15 cellular contexts compared by ENCODE assay signal in genomic region chr13:100828226-100828625, GRCh38.
DNase-seq lines count a peak whose midpoint lies in the region; ATAC-seq, FAIRE-seq and TF ChIP-seq lines count a peak whose summit lies in the region.
"Had no signal": no experiment of that assay in that cellular context is flagged by ENCODE, and none has a peak within 500 bp of the region (broad histone marks: within the 10 kb centered on the region; RNA-seq: fewer than 3 reads in every experiment).

No MANE protein-coding gene starts in this region.

- no peaks in the 10 kb centered on the region for H3K4me1 Mint-ChIP-seq in natural killer cell treated with Interleukin-12 subunit alpha and Interleukin-12 subunit beta and Interleukin-15 and Interleukin-18, amount 100 ng/mL, for 72 hours (ENCODE audit: low read depth in 2 of 2)
- H3K4me1 Mint-ChIP-seq: T-helper 17 cell had no signal

- no peak overlapping the region for H2BK120ac ChIP-seq in IMR-90 (ENCODE audit: low read depth, low read length)

- CTCF ChIA-PET in A549 (lab: Yijun Ruan, JAX) = no interaction called here
- CTCF ChIA-PET in IMR-90 (lab: Yijun Ruan, JAX) = interaction anchor here (1.1 kb wide), 1 partner anchor 69 kb away, joined by 3 read pairs; no protein-coding TSS in a partner anchor
- CTCF ChIA-PET in SK-N-SH (lab: Yijun Ruan, JAX) = interaction anchor here (0.8 to 2.3 kb wide), 5 partner anchors 8 to 112 kb away, joined by 3 to 10 read pairs (median 3); no protein-coding TSS in a partner anchor

- intact Hi-C loops in IMR-90 (cut with micrococcal nuclease) = no loop called here

- DNase-seq in A549 (ENCODE audit: low read depth in 1 of 2, low spot score in 1 of 2) = no peak
- no peak for DNase-seq in IMR-90
- DNase-seq in SK-N-SH = peak; percentile 28
- DNase-seq in iPS DF 6.9 (ENCODE audit: low read depth, low spot score) = peak; percentile 13
- DNase-seq in cerebellar nuclear complex (lab: John Stamatoyannopoulos, UW) = no peak
- no peak for DNase-seq in natural killer cell treated with Interleukin-12 subunit alpha and Interleukin-12 subunit beta and Interleukin-15 and Interleukin-18, amount 100 ng/mL, for 72 hours (ENCODE audit: low spot score)
- DNase-seq: Karpas-422; left ventricle myocardium inferior; NCI-H774; posterior cingulate gyrus; stimulated activated CD4-positive, alpha-beta T cell treated with anti-CD3 and anti-CD28 coated beads, Interleukin-4, amount 100 ng/mL, for 1 hour; stomach; T-helper 17 cell had no signal

- no peak overlapping the region for H2BK5ac ChIP-seq in IMR-90 (ENCODE audit: low read depth, low read length, poor library complexity, severe bottlenecking)

- no peak overlapping the region for H2AFZ ChIP-seq in IMR-90 (replicated peaks; ENCODE audit: low read length, poor library complexity)
- no peak overlapping the region for H2AFZ ChIP-seq in SK-N-SH (ENCODE audit: low read depth)

- H3F3A ChIP-seq in SK-N-SH (replicated peaks; ENCODE audit: insufficient read depth) = peaks cover 5% of the 10 kb centered on the region

- no TSS peak for BruUV-seq in IMR-90 (replicated peaks; lab: Mats Ljungman, UMichigan)

- no peak overlapping the region for H4K8ac ChIP-seq in IMR-90 (ENCODE audit: low read depth in 2 of 2, low read length in 2 of 2)

- no peak overlapping the region for H3K23ac ChIP-seq in IMR-90 (ENCODE audit: low read depth, low read length)

- H3K9me2 ChIP-seq in SK-N-SH = no peaks in the 10 kb centered on the region

- TF ChIP-seq RAD21 in A549 (conservative IDR thresholded peaks at IDR 0.05 in 1 of 2, IDR thresholded peaks at IDR 0.05 in 1 of 2) (no peak), IMR-90 (IDR thresholded peaks at IDR 0.05; ENCODE audit: low read length) (no peak), SK-N-SH (IDR thresholded peaks at IDR 0.05; ENCODE audit: low read length) (peak; percentile 47)

- H3K9me3 ChIP-seq in A549 = no peaks in the 10 kb centered on the region
- no peaks in the 10 kb centered on the region for H3K9me3 ChIP-seq in IMR-90 (ENCODE audit: control insufficient read depth, insufficient read depth, low read length)
- H3K9me3 ChIP-seq in SK-N-SH = no peaks in the 10 kb centered on the region
- H3K9me3 ChIP-seq in iPS DF 6.9 (ENCODE audit: control insufficient read depth, insufficient read depth, low read length) = no peaks in the 10 kb centered on the region
- H3K9me3 ChIP-seq in gastroesophageal sphincter = peaks cover 0 to 23% (median 0%) of the 10 kb centered on the region in 3 donors

- H4K5ac ChIP-seq in IMR-90 (ENCODE audit: low read depth, low read length) = no peak overlapping the region

- no peak overlapping the region for H3K56ac ChIP-seq in IMR-90 (ENCODE audit: extremely low read depth, insufficient read depth, low read length)

- H2AK9ac ChIP-seq in IMR-90 (replicated peaks; ENCODE audit: low read depth, low read length, poor library complexity) = no peak overlapping the region

- in situ Hi-C loops in IMR-90 (cut with MboI; ENCODE audit: low sequenced_read_pairs) = no loop called here

- POLR2A ChIA-PET in A549 (lab: Yijun Ruan, JAX) = no interaction called here
- POLR2A ChIA-PET in IMR-90 (lab: Charles Lee; ENCODE audit: unreplicated experiment) = no interaction called here
- POLR2A ChIA-PET in SK-N-SH (lab: Yijun Ruan, JAX) = no interaction called here

- H3K4me1 ChIP-seq in A549 (no peaks in the 10 kb centered on the region), IMR-90 (ENCODE audit: control insufficient read depth, insufficient read depth, low read length) (no peaks in the 10 kb centered on the region), SK-N-SH (ENCODE audit: control insufficient read depth in 1 of 2, insufficient read depth in 2 of 2, low read depth in 1 of 2, low read length in 1 of 2) (no peaks in the 10 kb centered on the region), iPS DF 6.9 (ENCODE audit: control insufficient read depth, insufficient read depth, low read length) (no peaks in the 10 kb centered on the region), gastroesophageal sphincter (no peaks in the 10 kb centered on the region)
- H3K4me1 ChIP-seq: left ventricle myocardium inferior had no signal

- H3K18ac ChIP-seq in IMR-90 (ENCODE audit: low read depth, low read length) = no peak overlapping the region

- H2AK5ac ChIP-seq in IMR-90 (ENCODE audit: low read depth, low read length) = no peak overlapping the region

- H3K9ac ChIP-seq in IMR-90 (ENCODE audit: low read depth, low read length) (no peak overlapping the region), SK-N-SH (no peak overlapping the region)

- no peak overlapping the region for H3K4ac ChIP-seq in IMR-90 (ENCODE audit: low read depth, low read length)

- H4K91ac ChIP-seq in IMR-90 (ENCODE audit: insufficient read depth, low read depth, low read length) = no peak overlapping the region

- H3K27ac ChIP-seq in A549 (no peak overlapping the region), IMR-90 (ENCODE audit: insufficient read depth, low read length) (no peak overlapping the region), SK-N-SH (ENCODE audit: low read depth in 2 of 2, low read length in 1 of 2) (no peak overlapping the region), iPS DF 6.9 (ENCODE audit: low read length) (no peak overlapping the region), gastroesophageal sphincter (no peak overlapping the region)
- H3K27ac ChIP-seq: left ventricle myocardium inferior, stomach had no signal

- 0% methylated on average over 5 of the region's 5 CpGs for WGBS in A549 (ENCODE audit: missing lambda C conversion rate)
- WGBS in IMR-90 (ENCODE audit: extremely low coverage in 2 of 2, insufficient read length in 1 of 2), 2 experiments = no CpG with 5 or more reads among the region's 5 CpGs
- 44% methylated on average over 5 of the region's 5 CpGs for WGBS in SK-N-SH (ENCODE audit: low lambda C conversion rate)
- no CpG with 5 or more reads among the region's 5 CpGs for WGBS in iPS DF 6.9 (ENCODE audit: insufficient coverage, insufficient read length)
- 37 to 50% methylated on average over 5 of the region's 5 CpGs for WGBS in gastroesophageal sphincter (ENCODE audit: low coverage in 1 of 2), 2 donors

- H4K20me1 ChIP-seq in IMR-90 (ENCODE audit: insufficient read depth, low read length) (no peaks in the 10 kb centered on the region), SK-N-SH (ENCODE audit: insufficient read depth) (no peaks in the 10 kb centered on the region)

- H3K4me3 Mint-ChIP-seq in natural killer cell treated with Interleukin-12 subunit alpha and Interleukin-12 subunit beta and Interleukin-15 and Interleukin-18, amount 100 ng/mL, for 72 hours = no peak overlapping the region
- H3K4me3 Mint-ChIP-seq: T-helper 17 cell had no signal

- no peak overlapping the region for H2BK15ac ChIP-seq in IMR-90 (ENCODE audit: low read depth, low read length)

- dilution Hi-C loops in IMR-90 (cut with HindIII; ENCODE audit: low sequenced_read_pairs, unreplicated experiment) = no loop called here

- TF ChIP-seq EP300 in A549 (IDR thresholded peaks at IDR 0.05) = no peak
- no peak for TF ChIP-seq EP300 in SK-N-SH (IDR thresholded peaks at IDR 0.05; ENCODE audit: borderline replicate concordance in 1 of 2, low read depth in 1 of 2, low read length in 1 of 2)
- TF ChIP-seq EP300 in gastroesophageal sphincter (IDR thresholded peaks at IDR 0.05) = no peak

- H3K79me2 ChIP-seq in SK-N-SH (ENCODE audit: insufficient read depth) = no peaks in the 10 kb centered on the region

- H2BK20ac ChIP-seq in IMR-90 (ENCODE audit: low read depth, low read length) = no peak overlapping the region

- H3K9me1 ChIP-seq in IMR-90 (ENCODE audit: insufficient read depth, low read length) = no peaks in the 10 kb centered on the region

- no peak overlapping the region for H3K4me3 ChIP-seq in A549
- H3K4me3 ChIP-seq in IMR-90 (ENCODE audit: insufficient read depth, low read depth, low read length) = no peak overlapping the region
- no peak overlapping the region; a peak in 1 of 4 replicates for H3K4me3 ChIP-seq in SK-N-SH (ENCODE audit: low read depth in 2 of 2, low read length in 1 of 2)
- H3K4me3 ChIP-seq in iPS DF 6.9 (ENCODE audit: low read length) = no peak overlapping the region
- no peak overlapping the region for H3K4me3 ChIP-seq in gastroesophageal sphincter
- H3K4me3 ChIP-seq: left ventricle myocardium inferior, stomach had no signal

- peaks cover 17 to 41% of the 10 kb centered on the region in 2 donors for H3K27me3 Mint-ChIP-seq in natural killer cell treated with Interleukin-12 subunit alpha and Interleukin-12 subunit beta and Interleukin-15 and Interleukin-18, amount 100 ng/mL, for 72 hours

- peak; percentile 34 to 60; a peak in 3 of 6 replicates for ATAC-seq in A549
- no peak for ATAC-seq in IMR-90 (ENCODE audit: low read depth)
- no peak for ATAC-seq in gastroesophageal sphincter
- no peak for ATAC-seq in HG02938 (IDR thresholded peaks at IDR 0.05; ENCODE audit: unreplicated experiment)
- ATAC-seq in natural killer cell treated with Interleukin-12 subunit alpha and Interleukin-12 subunit beta and Interleukin-15 and Interleukin-18, amount 100 ng/mL, for 72 hours = no peak
- ATAC-seq: T-helper 17 cell had no signal

- no peak overlapping the region for H3K14ac ChIP-seq in IMR-90 (replicated peaks; ENCODE audit: low read depth, low read length)

- H3K9me3 Mint-ChIP-seq in natural killer cell treated with Interleukin-12 subunit alpha and Interleukin-12 subunit beta and Interleukin-15 and Interleukin-18, amount 100 ng/mL, for 72 hours = no peaks in the 10 kb centered on the region

- no peak overlapping the region for H3K27ac Mint-ChIP-seq in natural killer cell treated with Interleukin-12 subunit alpha and Interleukin-12 subunit beta and Interleukin-15 and Interleukin-18, amount 100 ng/mL, for 72 hours
- H3K27ac Mint-ChIP-seq: T-helper 17 cell had no signal

- H3K36me3 Mint-ChIP-seq in natural killer cell treated with Interleukin-12 subunit alpha and Interleukin-12 subunit beta and Interleukin-15 and Interleukin-18, amount 100 ng/mL, for 72 hours = no peaks in the 10 kb centered on the region

- H3K27me3 ChIP-seq in IMR-90 (ENCODE audit: control insufficient read depth, insufficient read depth, low read length) (no peaks in the 10 kb centered on the region; the same call in 1 of the 2 replicates), SK-N-SH (ENCODE audit: insufficient read depth) (no peaks in the 10 kb centered on the region), iPS DF 6.9 (ENCODE audit: control insufficient read depth, insufficient read depth, low read length) (no peaks in the 10 kb centered on the region), gastroesophageal sphincter (peaks cover 2% of the 10 kb centered on the region)
- H3K27me3 ChIP-seq: stomach had no signal

- FAIRE-seq in A549 (lab: Jason Lieb, UNC) = no peak

- H3K4me2 ChIP-seq in A549 (no peak overlapping the region), IMR-90 (ENCODE audit: low read depth, low read length) (no peak overlapping the region), SK-N-SH (no peak overlapping the region)

- H3K36me3 ChIP-seq in IMR-90 (ENCODE audit: control insufficient read depth, insufficient read depth, low read length) (no peaks in the 10 kb centered on the region), SK-N-SH (replicated peaks in 1 of 2; ENCODE audit: control insufficient read depth in 1 of 2, insufficient read depth in 2 of 2, low read length in 1 of 2) (no peaks in the 10 kb centered on the region), iPS DF 6.9 (ENCODE audit: control insufficient read depth, insufficient read depth, low read length) (no peaks in the 10 kb centered on the region), gastroesophageal sphincter (no peaks in the 10 kb centered on the region)
- H3K36me3 ChIP-seq: left ventricle myocardium inferior, stomach had no signal

- TF ChIP-seq CTCF in A549 (IDR thresholded peaks at IDR 0.05) = no peak
- 0 out of 2 replicates have a peak, but pooled peaks have one; percentile 5 for TF ChIP-seq CTCF in IMR-90 (conservative IDR thresholded peaks at IDR 0.05; ENCODE audit: low read depth, low read length)
- no peak for TF ChIP-seq CTCF in SK-N-SH (IDR thresholded peaks at IDR 0.05)
- TF ChIP-seq CTCF in gastroesophageal sphincter (IDR thresholded peaks at IDR 0.05) = no peak

- TF ChIP-seq POLR2A in A549 (IDR thresholded peaks at IDR 0.05; ENCODE audit: low read length) = no peak
- no peak for TF ChIP-seq POLR2A in IMR-90 (IDR thresholded peaks at IDR 0.05; ENCODE audit: low read depth, low read length)
- no peak for TF ChIP-seq POLR2A in gastroesophageal sphincter (IDR thresholded peaks at IDR 0.05)

- no peaks in the 10 kb centered on the region for H3K79me1 ChIP-seq in IMR-90 (ENCODE audit: low read depth in 1 of 2, low read length in 2 of 2)

Comparison
In these comparisons a context has a peak if more than half of its experiments do, and no peak if none do; other contexts are left out.
1. ATAC-seq: peak in A549 (2 of 2); none in IMR-90 (single experiment), gastroesophageal sphincter (single experiment), HG02938 (single experiment) and natural killer cell treated with Interleukin-12 subunit alpha and Interleukin-12 subunit beta and Interleukin-15 and Interleukin-18, amount 100 ng/mL, for 72 hours (0 of 2).
2. DNase-seq: peak in SK-N-SH (single experiment) and iPS DF 6.9 (single experiment); none in A549 (0 of 2), IMR-90 (single experiment), cerebellar nuclear complex (0 of 2) and natural killer cell treated with Interleukin-12 subunit alpha and Interleukin-12 subunit beta and Interleukin-15 and Interleukin-18, amount 100 ng/mL, for 72 hours (single experiment).
3. Of the 12 proteins assayed by ChIP-seq in both A549 and SK-N-SH: peak only in A549: none; only in SK-N-SH: RAD21; in both: none; in neither: 11.